1 cellular context compared by ENCODE assay signal in genomic region chr5:108748354-108749129, GRCh38.
A peak's percentile ranks its signal among the peaks of the same experiment; 100 is the strongest.
TF ChIP-seq lines count a peak whose summit lies in the region.

No MANE protein-coding gene starts in this region.

TF ChIP-seq in HepG2, 621 proteins besides CTCF, POLR2A, EP300 and RAD21 (continued from another document and continues in another):
- TF ChIP-seq GLMP (CRISPR knock-in tag; IDR thresholded peaks at IDR 0.05; ENCODE audit: borderline replicate concordance) (no peak), ZNF770 (CRISPR knock-in tag; IDR thresholded peaks at IDR 0.05) (peak; percentile 37; the same call in 1 of the 2 replicates), CSRNP2 (CRISPR knock-in tag; conservative IDR thresholded peaks at IDR 0.05; ENCODE audit: low read depth) (no peak), SMARCC2 (IDR thresholded peaks at IDR 0.05) (no peak), ZNF383 (CRISPR knock-in tag; IDR thresholded peaks at IDR 0.05; ENCODE audit: borderline replicate concordance) (no peak; the same call in 1 of the 2 replicates), ZNF775 (CRISPR knock-in tag; IDR thresholded peaks at IDR 0.05; ENCODE audit: borderline replicate concordance) (no peak), THAP9 (CRISPR knock-in tag; IDR thresholded peaks at IDR 0.05; ENCODE audit: borderline replicate concordance) (peak; percentile 84; the same call in 1 of the 2 replicates), MIXL1 (CRISPR knock-in tag; IDR thresholded peaks at IDR 0.05) (peak; percentile 19; the same call in 1 of the 2 replicates), ZNF24 (IDR thresholded peaks at IDR 0.05) (no peak), HHEX (CRISPR knock-in tag; IDR thresholded peaks at IDR 0.05) (no peak), ZNF639 (CRISPR knock-in tag; conservative IDR thresholded peaks at IDR 0.05) (no peak; the same call in 1 of the 2 replicates), PAF1 (CRISPR knock-in tag; IDR thresholded peaks at IDR 0.05) (no peak), LCORL (IDR thresholded peaks at IDR 0.05) (no peak), LCORL (CRISPR knock-in tag; IDR thresholded peaks at IDR 0.05) (peak; percentile 69; the same call in 1 of the 2 replicates), GABPA (IDR thresholded peaks at IDR 0.05; ENCODE audit: low read depth, low read length) (no peak), GABPA (CRISPR knock-in tag; IDR thresholded peaks at IDR 0.05; ENCODE audit: low read depth) (no peak; the same call in 1 of the 2 replicates), PHF8 (CRISPR knock-in tag; IDR thresholded peaks at IDR 0.05) (peak; percentile 99), PLRG1 (conservative IDR thresholded peaks at IDR 0.05) (no peak), BCL3 (CRISPR knock-in tag; IDR thresholded peaks at IDR 0.05) (peak; percentile 90; the same call in 1 of the 2 replicates), POLR2AphosphoS2 (IDR thresholded peaks at IDR 0.05; ENCODE audit: low read depth, low read length) (no peak), LBX2 (CRISPR knock-in tag; IDR thresholded peaks at IDR 0.05; ENCODE audit: borderline replicate concordance) (no peak; the same call in 1 of the 2 replicates), ZNF841 (CRISPR knock-in tag; IDR thresholded peaks at IDR 0.05; ENCODE audit: borderline replicate concordance) (no peak), MED8 (CRISPR knock-in tag; IDR thresholded peaks at IDR 0.05; ENCODE audit: insufficient replicate concordance) (peak; percentile 44), ZBTB20 (CRISPR knock-in tag; IDR thresholded peaks at IDR 0.05; ENCODE audit: borderline replicate concordance, low read depth) (no peak; the same call in 1 of the 2 replicates), SKI (IDR thresholded peaks at IDR 0.05; ENCODE audit: partially characterized antibody) (no peak), SATB2 (CRISPR knock-in tag; IDR thresholded peaks at IDR 0.05) (no peak; the same call in 1 of the 2 replicates), ZNF329 (CRISPR knock-in tag; IDR thresholded peaks at IDR 0.05; ENCODE audit: low read depth) (0 out of 2 replicates have a peak, but pooled peaks have one; percentile 72), ZNF7 (CRISPR knock-in tag; IDR thresholded peaks at IDR 0.05) (no peak), ZNF503 (CRISPR knock-in tag; IDR thresholded peaks at IDR 0.05) (no peak), ZBTB39 (CRISPR knock-in tag; IDR thresholded peaks at IDR 0.05) (no peak), ZNF225 (CRISPR knock-in tag; IDR thresholded peaks at IDR 0.05) (peak; percentile 34; the same call in 1 of the 2 replicates), CEBPZ (IDR thresholded peaks at IDR 0.05; ENCODE audit: low read length) (no peak), STAT5B (CRISPR knock-in tag; IDR thresholded peaks at IDR 0.05) (0 out of 2 replicates have a peak, but pooled peaks have one; percentile 44), ZNF549 (CRISPR knock-in tag; IDR thresholded peaks at IDR 0.05) (no peak), CBX5 (CRISPR knock-in tag; IDR thresholded peaks at IDR 0.05; ENCODE audit: borderline replicate concordance) (0 out of 2 replicates have a peak, but pooled peaks have one; percentile 16), PHF5A (CRISPR knock-in tag; IDR thresholded peaks at IDR 0.05; ENCODE audit: low read depth, unreplicated experiment) (no peak), NKX3-1 (CRISPR knock-in tag; IDR thresholded peaks at IDR 0.05) (peak; percentile 69; the same call in 1 of the 2 replicates), ZNF414 (CRISPR knock-in tag; IDR thresholded peaks at IDR 0.05) (peak; percentile 90; the same call in 1 of the 2 replicates)
